9 cellular contexts compared by ENCODE assay signal in the genomic region with DNA sequence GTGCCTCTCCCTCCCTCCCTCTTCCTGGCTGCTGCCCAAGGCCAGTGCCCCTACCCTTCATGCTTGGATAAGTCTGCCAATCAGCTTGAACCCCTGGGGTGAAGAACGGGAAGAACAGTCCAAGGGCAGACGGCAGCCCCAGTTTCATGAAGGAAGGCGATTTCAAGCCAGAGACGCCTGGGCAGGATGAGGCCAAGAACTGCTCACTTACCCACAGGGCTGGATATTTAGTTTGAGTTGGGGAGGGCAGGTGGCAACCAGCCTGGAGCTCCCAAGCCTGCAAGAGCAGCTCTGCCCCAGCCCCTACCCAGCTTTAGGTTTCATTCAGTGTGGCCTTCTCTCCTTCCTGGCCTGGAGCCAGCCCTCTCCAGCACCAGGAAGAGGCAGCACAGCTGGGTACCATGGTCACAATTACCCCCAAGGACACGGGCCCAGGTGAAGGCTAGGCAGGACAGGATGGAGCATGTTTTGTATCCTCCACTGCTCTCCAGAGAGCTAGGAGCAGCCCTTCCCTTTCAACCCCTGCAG. TPM values are rescaled to one million over a fixed set of nuclear protein-coding genes. Genes with fewer than 3 reads are reported as not detected.
DNase-seq lines count a peak whose midpoint lies in the region; ATAC-seq, FAIRE-seq and TF ChIP-seq lines count a peak whose summit lies in the region.
"Had no signal": no experiment of that assay in that cellular context is flagged by ENCODE, and none has a peak within 500 bp of the region (broad histone marks: within the 10 kb centered on the region; RNA-seq: fewer than 3 reads in every experiment).

No MANE protein-coding gene starts in this region.

- POLR2A ChIA-PET in T-cell (lab: Charles Lee), result no interaction called here

- H3K4me1 ChIP-seq in right atrium auricular region (peaks cover 0 to 17% of the 10 kb centered on the region in 2 donors), tibial artery (peaks cover 4 to 63% (median 42%) of the 10 kb centered on the region in 4 donors)

- H3K9me3 ChIP-seq in right atrium auricular region, result no peaks in the 10 kb centered on the region
- H3K9me3 ChIP-seq in tibial artery, result no peaks in the 10 kb centered on the region

- no peaks in the 10 kb centered on the region for H3K9me3 Mint-ChIP-seq in T-cell

- H3K36me3 Mint-ChIP-seq in T-cell, result no peaks in the 10 kb centered on the region

- no peaks in the 10 kb centered on the region for H3K36me3 ChIP-seq in right atrium auricular region
- H3K36me3 ChIP-seq in tibial artery, result no peaks in the 10 kb centered on the region

- no peaks in the 10 kb centered on the region for H3K27me3 ChIP-seq in right atrium auricular region
- no peaks in the 10 kb centered on the region for H3K27me3 ChIP-seq in tibial artery

- H3K4me3 ChIP-seq in right atrium auricular region (no peak overlapping the region), tibial artery (no peak overlapping the region)

- H3K27me3 Mint-ChIP-seq in T-cell, result no peaks in the 10 kb centered on the region

- TF ChIP-seq CTCF in right atrium auricular region (IDR thresholded peaks at IDR 0.05) (no peak), tibial artery (IDR thresholded peaks at IDR 0.05) (no peak)

- no peak for FAIRE-seq in RCC 7860 (lab: Jason Lieb, UNC)

- peaks cover 8 to 12% (median 11%) of the 10 kb centered on the region in 3 donors for H3K4me1 Mint-ChIP-seq in T-cell

- CTCF ChIA-PET in T-cell (lab: Charles Lee), result no interaction called here

- ATAC-seq in T-cell (replicated peaks in 1 of 4), result no peak

- no peak overlapping the region for H3K4me3 Mint-ChIP-seq in T-cell

- DNase-seq in NCI-H748 (lab: John Stamatoyannopoulos, UW; ENCODE audit: unreplicated experiment) (peak; percentile 64), NCI-H748 treated with DMSO at 0.1 percent for 48 hours (lab: John Stamatoyannopoulos, UW) (no peak), RCC 7860 (ENCODE audit: low spot score) (peak; percentile 26), right atrium auricular region (ENCODE audit: low spot score) (no peak), tibial artery (peak in 1 of 2 donors; percentile 68), A172 (ENCODE audit: low spot score) (no peak), T-cell (no peak), amniotic stem cell (lab: John Stamatoyannopoulos, UW) (no peak)
- DNase-seq: occipital lobe had no signal

- no peak overlapping the region for H3K27ac Mint-ChIP-seq in T-cell

- intact Hi-C loops in tibial artery (cut with DNase I; ENCODE audit: low total_unique reads), result no loop called here

- H3K27ac ChIP-seq in right atrium auricular region, result peak overlapping the region; percentile 3 to 17
- peak overlapping the region; percentile 75 to 79 for H3K27ac ChIP-seq in tibial artery

RNA-seq across cellular contexts. Expression of a gene that starts 35.9 kb away (rescaled TPM):
- total RNA-seq in right atrium auricular region (100 to 1,000 TPM in 1 of 2 donors, 10 to 100 TPM in 1; 32.1 to 102 TPM), T-cell (1 to 10 TPM in 3 of 5 donors, under 1 TPM in 2; 0.39 to 1.7 (median 1.1) TPM)
- 5.7 and 5.8 TPM in 2 replicates for total RNA-seq in A172 (2014; rRNA removed; shearing (Covaris generic))

Comparison
In these comparisons a context has a peak if more than half of its experiments do, and no peak if none do; other contexts are left out.
1. DNase-seq: peak in NCI-H748 (single experiment) and RCC 7860 (single experiment); none in NCI-H748 treated with DMSO at 0.1 percent for 48 hours (single experiment), right atrium auricular region (single experiment), A172 (single experiment), T-cell (0 of 34) and amniotic stem cell (single experiment).